14 cellular contexts compared by ENCODE assay signal in genomic region chr22:46457502-46458488, GRCh38.
DNase-seq lines count a peak whose midpoint lies in the region; ATAC-seq and TF ChIP-seq lines count a peak whose summit lies in the region.
"Had no signal": no experiment of that assay in that cellular context is flagged by ENCODE, and none has a peak within 500 bp of the region (broad histone marks: within the 10 kb centered on the region; RNA-seq: fewer than 3 reads in every experiment).

No MANE protein-coding gene starts in this region.

- H3K36me3 ChIP-seq in RWPE2 (ENCODE audit: low read depth) = peaks cover 29% of the 10 kb centered on the region
- no peaks in the 10 kb centered on the region for H3K36me3 ChIP-seq in OCI-LY7 (ENCODE audit: insufficient read depth, low read length)

- no TSS peak for BruUV-seq in OCI-LY7 (replicated peaks; lab: Mats Ljungman, UMichigan)

- CTCF ChIA-PET in OCI-LY7 (lab: Charles Lee; ENCODE audit: unreplicated experiment) = no interaction called here

- H3K4me3 ChIP-seq in RWPE2 (ENCODE audit: severe bottlenecking) = no peak overlapping the region
- H3K4me3 ChIP-seq in fibroblast of villous mesenchyme (ENCODE audit: low read depth, low read length) = no peak overlapping the region
- H3K4me3 ChIP-seq in OCI-LY7 (ENCODE audit: low read depth, low read length, poor library complexity, severe bottlenecking) = no peak overlapping the region

- no peaks in the 10 kb centered on the region for H4K20me1 ChIP-seq in OCI-LY7 (ENCODE audit: insufficient read depth, low read length)

- intact Hi-C loops in OCI-LY7 (cut with micrococcal nuclease; ENCODE audit: unreplicated experiment) = no loop called here

- POLR2A ChIA-PET in OCI-LY7 (lab: Charles Lee) = no interaction called here

- H2AFZ ChIP-seq in OCI-LY7 (ENCODE audit: low read length) = no peak overlapping the region

- peak overlapping the region; percentile 36 for H3K27ac ChIP-seq in RWPE2 (ENCODE audit: poor library complexity, severe bottlenecking)
- H3K27ac ChIP-seq in OCI-LY7 (ENCODE audit: low read depth, low read length, poor library complexity, severe bottlenecking) = no peak overlapping the region

- no peaks in the 10 kb centered on the region for H3K27me3 ChIP-seq in RWPE2 (ENCODE audit: insufficient read depth, poor library complexity, severe bottlenecking)

- ATAC-seq in RWPE2 (ENCODE audit: low read depth) = peak; percentile 4; the same call in 1 of the 3 replicates
- no peak for ATAC-seq in GM21576 (IDR thresholded peaks at IDR 0.05; ENCODE audit: unreplicated experiment)
- ATAC-seq: activated naive CD4-positive, alpha-beta T cell treated with anti-CD3 and anti-CD28 coated beads, Interleukin-2, amount 50 U/mL, for 72 hours; left ventricle myocardium superior had no signal

- DNase-seq in GM03348 (ENCODE audit: low spot score) = peak; percentile 72
- no peak for DNase-seq in RWPE2 (ENCODE audit: low spot score)
- DNase-seq in fibroblast of villous mesenchyme (ENCODE audit: low read depth) = peak; percentile 3
- peak; percentile 38 for DNase-seq in renal cortical epithelial cell (ENCODE audit: low read depth)
- DNase-seq in OCI-LY7 (ENCODE audit: low spot score) = no peak
- DNase-seq in hippocampal formation (lab: John Stamatoyannopoulos, UW) = no peak
- DNase-seq in NCI-H2196 (lab: John Stamatoyannopoulos, UW; ENCODE audit: unreplicated experiment) = no peak
- DNase-seq: Calu3, cortex of kidney, KBM-7, left ventricle myocardium superior, NCI-H2029 had no signal

- H3K9me3 ChIP-seq in RWPE2 (ENCODE audit: severe bottlenecking) (no peaks in the 10 kb centered on the region), OCI-LY7 (ENCODE audit: low read length) (no peaks in the 10 kb centered on the region)

- peaks cover 51% of the 10 kb centered on the region for H3K4me1 ChIP-seq in RWPE2 (ENCODE audit: insufficient read depth, poor library complexity, severe bottlenecking)
- no peaks in the 10 kb centered on the region for H3K4me1 ChIP-seq in OCI-LY7 (ENCODE audit: insufficient read depth, low read length, poor library complexity, severe bottlenecking)

- H3K79me2 ChIP-seq in OCI-LY7 (ENCODE audit: insufficient read depth, low read depth, low read length) = no peaks in the 10 kb centered on the region

- no peaks in the 10 kb centered on the region for H3K9me2 ChIP-seq in OCI-LY7 (ENCODE audit: insufficient read depth, low read length)

- TF ChIP-seq CTCF in RWPE2 (IDR thresholded peaks at IDR 0.05; ENCODE audit: poor library complexity, severe bottlenecking) (no peak), fibroblast of villous mesenchyme (IDR thresholded peaks at IDR 0.05; ENCODE audit: insufficient read depth, low read depth, low read length) (no peak), OCI-LY7 (conservative IDR thresholded peaks at IDR 0.05; ENCODE audit: low read length) (no peak)

- H3K4me2 ChIP-seq in OCI-LY7 (ENCODE audit: low read length) = no peak overlapping the region

Comparison
In these comparisons a context has a peak if more than half of its experiments do, and no peak if none do; other contexts are left out.
1. DNase-seq: peak in GM03348 (single experiment), fibroblast of villous mesenchyme (single experiment) and renal cortical epithelial cell (single experiment); none in RWPE2 (single experiment), OCI-LY7 (single experiment), hippocampal formation (0 of 2) and NCI-H2196 (single experiment).